In the genomic region with DNA sequence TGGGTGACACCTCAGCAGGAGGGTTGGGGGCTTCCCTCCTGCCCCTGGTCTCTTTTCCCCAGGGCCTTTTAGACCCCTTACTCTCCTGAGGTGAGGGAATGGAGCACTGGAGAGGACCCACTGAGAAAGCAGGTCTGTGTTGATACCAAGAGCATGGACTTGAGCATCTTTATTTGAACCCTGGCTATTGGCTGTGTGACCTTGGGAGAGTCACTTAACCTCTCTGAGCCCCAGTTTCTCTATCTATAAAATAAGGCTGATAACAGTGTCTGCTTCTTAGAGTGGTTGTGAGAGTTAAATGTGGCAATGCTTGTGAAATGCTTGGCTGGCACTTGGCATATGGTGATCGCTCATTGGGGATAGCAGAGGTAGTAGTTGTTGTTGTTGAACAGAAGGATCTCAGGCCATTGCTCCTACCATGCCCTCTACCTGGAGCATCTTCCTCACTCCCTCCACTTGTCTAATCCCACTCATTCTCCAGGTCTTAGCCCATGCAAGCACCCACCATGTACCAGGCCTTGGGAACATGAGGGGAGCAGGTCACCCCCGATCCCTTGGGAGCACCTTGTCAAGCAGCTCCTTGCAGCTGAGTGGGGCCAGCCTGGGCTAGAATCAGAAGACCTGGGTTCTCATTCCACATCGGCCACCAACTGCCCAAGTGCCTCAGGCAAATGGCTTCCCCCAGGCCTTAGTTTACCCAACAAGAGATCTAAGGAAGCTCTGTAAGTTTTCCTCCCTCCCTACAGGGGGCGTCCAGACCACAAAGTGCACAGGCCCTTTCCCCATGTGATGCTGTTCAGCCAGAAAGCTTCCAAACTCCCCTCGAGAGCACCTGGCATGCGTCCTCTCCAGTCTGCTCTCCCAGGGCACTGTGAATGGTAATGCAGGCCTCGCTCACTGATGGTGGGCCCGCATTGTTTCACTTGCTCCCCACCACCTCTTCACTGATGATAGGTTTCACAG, we compare ENCODE assay signal across 10 cellular contexts.
DNase-seq lines count a peak whose midpoint lies in the region; ATAC-seq and TF ChIP-seq lines count a peak whose summit lies in the region.
"Had no signal": no experiment of that assay in that cellular context is flagged by ENCODE, and none has a peak within 500 bp of the region (broad histone marks: within the 10 kb centered on the region; RNA-seq: fewer than 3 reads in every experiment).

No MANE protein-coding gene starts in this region.

- intact Hi-C loops in HCT116 (cut with micrococcal nuclease) = no loop called here

- no peak overlapping the region for H3K27ac Mint-ChIP-seq in immature natural killer cell
- H3K27ac Mint-ChIP-seq in activated naive CD4-positive, alpha-beta T cell treated with anti-CD3 and anti-CD28 coated beads, Interleukin-2, amount 50 U/mL, for 72 hours = no peak overlapping the region
- H3K27ac Mint-ChIP-seq: dendritic cell treated with granulocyte-macrophage colony-stimulating factor and Interleukin-4, amounts not matched to agents 40 ng/mL and 50 ng/mL, for 4 days had no signal

- DNase-seq in D341Med (ENCODE audit: low spot score) (peak; percentile 67), HCT116 (ENCODE audit: low read depth, low spot score) (peak; percentile 16), SW480 (ENCODE audit: low spot score) (peak; percentile 23), immature natural killer cell (peak in 2 of 3 donors; percentile 5 to 7), cerebellum (ENCODE audit: low spot score) (no peak), NCI-H1048 (lab: John Stamatoyannopoulos, UW) (no peak)
- DNase-seq in activated naive CD4-positive, alpha-beta T cell treated with anti-CD3 and anti-CD28 coated beads, Interleukin-2, amount 50 U/mL, for 72 hours (ENCODE audit: low spot score in 2 of 2) = no peak
- DNase-seq in activated CD4-positive, CD25-positive, alpha-beta regulatory T cell treated with anti-CD3 and anti-CD28 coated beads, Interleukin-2, amount 50 U/mL, for 72 hours = no peak

- no peak overlapping the region for H3K27ac ChIP-seq in HCT116 (ENCODE audit: low read depth, low read length)
- H3K27ac ChIP-seq: vagina had no signal

- H3K4me2 ChIP-seq in HCT116 (ENCODE audit: low read length) = no peak overlapping the region

- no peaks in the 10 kb centered on the region for H3K9me3 ChIP-seq in HCT116 (ENCODE audit: control insufficient read depth in 1 of 2, insufficient read depth in 1 of 2, low read depth in 1 of 2, low read length in 2 of 2)
- H3K9me3 ChIP-seq: vagina had no signal

- H3K36me3 ChIP-seq in HCT116 (ENCODE audit: control insufficient read depth in 1 of 2, insufficient read depth in 2 of 2, low read length in 2 of 2) = no peaks in the 10 kb centered on the region
- H3K36me3 ChIP-seq: vagina had no signal

- no peaks in the 10 kb centered on the region for H3K4me1 Mint-ChIP-seq in immature natural killer cell

- no peaks in the 10 kb centered on the region for H3K9me3 Mint-ChIP-seq in immature natural killer cell
- no peaks in the 10 kb centered on the region for H3K9me3 Mint-ChIP-seq in activated naive CD4-positive, alpha-beta T cell treated with anti-CD3 and anti-CD28 coated beads, Interleukin-2, amount 50 U/mL, for 72 hours
- H3K9me3 Mint-ChIP-seq: dendritic cell treated with granulocyte-macrophage colony-stimulating factor and Interleukin-4, amounts not matched to agents 40 ng/mL and 50 ng/mL, for 4 days had no signal

- POLR2A ChIA-PET in HCT116 (lab: Charles Lee) = no interaction called here

- RAD21 ChIA-PET in HCT116 (lab: Charles Lee; ENCODE audit: low non-redundant PET in 1 of 2, low total read pairs in 2 of 2, uncharacterized antibody in 2 of 2, unreplicated experiment in 2 of 2) = no interaction called here

- H4K20me1 ChIP-seq in HCT116 (ENCODE audit: insufficient read depth) = no peaks in the 10 kb centered on the region

- no peaks in the 10 kb centered on the region for H3K79me2 ChIP-seq in HCT116 (ENCODE audit: insufficient read depth, low read length)

- H3K9ac ChIP-seq in HCT116 (ENCODE audit: low read length) = no peak overlapping the region

- no peaks in the 10 kb centered on the region for H3K36me3 Mint-ChIP-seq in immature natural killer cell
- no peaks in the 10 kb centered on the region for H3K36me3 Mint-ChIP-seq in activated naive CD4-positive, alpha-beta T cell treated with anti-CD3 and anti-CD28 coated beads, Interleukin-2, amount 50 U/mL, for 72 hours

- H3K4me3 ChIP-seq in HCT116 (replicated peaks in 1 of 2; ENCODE audit: low read depth in 1 of 2, low read length in 2 of 2) = no peak overlapping the region
- H3K4me3 ChIP-seq: vagina had no signal

- no peak for TF ChIP-seq POLR2A in HCT116 (IDR thresholded peaks at IDR 0.05; ENCODE audit: borderline replicate concordance, extremely low read depth, insufficient read depth, insufficient read length)

- peak overlapping the region; percentile 32 for H2AFZ ChIP-seq in HCT116 (ENCODE audit: low read depth, low read length, poor library complexity, severe bottlenecking)

- peaks cover 0 to 6% (median 3%) of the 10 kb centered on the region in 3 donors for H3K27me3 Mint-ChIP-seq in immature natural killer cell (ENCODE audit: low read depth in 3 of 3)

- BruUV-seq in HCT116 (replicated peaks; lab: Mats Ljungman, UMichigan) = no TSS peak

- peak; percentile 65 for TF ChIP-seq RAD21 in HCT116 (IDR thresholded peaks at IDR 0.05; ENCODE audit: low read depth)

- H3K27me3 ChIP-seq in HCT116 (ENCODE audit: insufficient read depth, low read length) = no peaks in the 10 kb centered on the region
- H3K27me3 ChIP-seq: vagina had no signal

- CTCF ChIA-PET in HCT116 (lab: Charles Lee) = interaction anchor here (0.7 to 1.3 kb wide), 8 partner anchors 10 to 186 kb away, joined by 3 to 5 read pairs (median 3); no protein-coding TSS in a partner anchor

- H3K9me2 ChIP-seq in HCT116 (ENCODE audit: insufficient read depth) = no peaks in the 10 kb centered on the region

- peak; percentile 57 to 62 (median 58); a peak in 5 of 6 replicates for TF ChIP-seq CTCF in HCT116 (IDR thresholded peaks at IDR 0.05 in 2 of 3, conservative IDR thresholded peaks at IDR 0.05 in 1 of 3; ENCODE audit: borderline replicate concordance in 1 of 3, insufficient read depth in 1 of 3, low read depth in 2 of 3, low read length in 2 of 3)

- peak; percentile 76 for ATAC-seq in HCT116
- ATAC-seq in activated naive CD4-positive, alpha-beta T cell treated with anti-CD3 and anti-CD28 coated beads, Interleukin-2, amount 50 U/mL, for 72 hours = no peak

- H3K4me1 ChIP-seq in HCT116 (ENCODE audit: control insufficient read depth in 1 of 2, insufficient read depth in 2 of 2, low read length in 2 of 2) = peaks cover 0 to 6% of the 10 kb centered on the region in 2 experiments; a peak in 1 of 4 replicates
- H3K4me1 ChIP-seq: vagina had no signal

- H3K4me3 Mint-ChIP-seq in immature natural killer cell = no peak overlapping the region
- H3K4me3 Mint-ChIP-seq: dendritic cell treated with granulocyte-macrophage colony-stimulating factor and Interleukin-4, amounts not matched to agents 40 ng/mL and 50 ng/mL, for 4 days had no signal

TF ChIP-seq in HCT116, 20 proteins besides CTCF, POLR2A, EP300 and RAD21 (continues in another document):
- TF ChIP-seq EGR1 (IDR thresholded peaks at IDR 0.05; ENCODE audit: low read depth) (no peak), JUND (IDR thresholded peaks at IDR 0.05) (no peak), TCF7L2 (IDR thresholded peaks at IDR 0.05; ENCODE audit: borderline replicate concordance, extremely low read depth, insufficient read depth, insufficient read length) (no peak), ZNF274 (IDR thresholded peaks at IDR 0.05; ENCODE audit: low read depth, low read length) (no peak)
- TF ChIP-seq, protein P1, sequence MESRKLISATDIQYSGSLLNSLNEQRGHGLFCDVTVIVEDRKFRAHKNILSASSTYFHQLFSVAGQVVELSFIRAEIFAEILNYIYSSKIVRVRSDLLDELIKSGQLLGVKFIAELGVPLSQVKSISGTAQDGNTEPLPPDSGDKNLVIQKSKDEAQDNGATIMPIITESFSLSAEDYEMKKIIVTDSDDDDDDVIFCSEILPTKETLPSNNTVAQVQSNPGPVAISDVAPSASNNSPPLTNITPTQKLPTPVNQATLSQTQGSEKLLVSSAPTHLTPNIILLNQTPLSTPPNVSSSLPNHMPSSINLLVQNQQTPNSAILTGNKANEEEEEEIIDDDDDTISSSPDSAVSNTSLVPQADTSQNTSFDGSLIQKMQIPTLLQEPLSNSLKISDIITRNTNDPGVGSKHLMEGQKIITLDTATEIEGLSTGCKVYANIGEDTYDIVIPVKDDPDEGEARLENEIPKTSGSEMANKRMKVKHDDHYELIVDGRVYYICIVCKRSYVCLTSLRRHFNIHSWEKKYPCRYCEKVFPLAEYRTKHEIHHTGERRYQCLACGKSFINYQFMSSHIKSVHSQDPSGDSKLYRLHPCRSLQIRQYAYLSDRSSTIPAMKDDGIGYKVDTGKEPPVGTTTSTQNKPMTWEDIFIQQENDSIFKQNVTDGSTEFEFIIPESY (IDR thresholded peaks at IDR 0.05; ENCODE audit: extremely low read depth, insufficient replicate concordance, low read length) = no peak
- TF ChIP-seq, protein P2, sequence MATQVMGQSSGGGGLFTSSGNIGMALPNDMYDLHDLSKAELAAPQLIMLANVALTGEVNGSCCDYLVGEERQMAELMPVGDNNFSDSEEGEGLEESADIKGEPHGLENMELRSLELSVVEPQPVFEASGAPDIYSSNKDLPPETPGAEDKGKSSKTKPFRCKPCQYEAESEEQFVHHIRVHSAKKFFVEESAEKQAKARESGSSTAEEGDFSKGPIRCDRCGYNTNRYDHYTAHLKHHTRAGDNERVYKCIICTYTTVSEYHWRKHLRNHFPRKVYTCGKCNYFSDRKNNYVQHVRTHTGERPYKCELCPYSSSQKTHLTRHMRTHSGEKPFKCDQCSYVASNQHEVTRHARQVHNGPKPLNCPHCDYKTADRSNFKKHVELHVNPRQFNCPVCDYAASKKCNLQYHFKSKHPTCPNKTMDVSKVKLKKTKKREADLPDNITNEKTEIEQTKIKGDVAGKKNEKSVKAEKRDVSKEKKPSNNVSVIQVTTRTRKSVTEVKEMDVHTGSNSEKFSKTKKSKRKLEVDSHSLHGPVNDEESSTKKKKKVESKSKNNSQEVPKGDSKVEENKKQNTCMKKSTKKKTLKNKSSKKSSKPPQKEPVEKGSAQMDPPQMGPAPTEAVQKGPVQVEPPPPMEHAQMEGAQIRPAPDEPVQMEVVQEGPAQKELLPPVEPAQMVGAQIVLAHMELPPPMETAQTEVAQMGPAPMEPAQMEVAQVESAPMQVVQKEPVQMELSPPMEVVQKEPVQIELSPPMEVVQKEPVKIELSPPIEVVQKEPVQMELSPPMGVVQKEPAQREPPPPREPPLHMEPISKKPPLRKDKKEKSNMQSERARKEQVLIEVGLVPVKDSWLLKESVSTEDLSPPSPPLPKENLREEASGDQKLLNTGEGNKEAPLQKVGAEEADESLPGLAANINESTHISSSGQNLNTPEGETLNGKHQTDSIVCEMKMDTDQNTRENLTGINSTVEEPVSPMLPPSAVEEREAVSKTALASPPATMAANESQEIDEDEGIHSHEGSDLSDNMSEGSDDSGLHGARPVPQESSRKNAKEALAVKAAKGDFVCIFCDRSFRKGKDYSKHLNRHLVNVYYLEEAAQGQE (IDR thresholded peaks at IDR 0.05; ENCODE audit: low read depth) = no peak
- TF ChIP-seq, protein P3, sequence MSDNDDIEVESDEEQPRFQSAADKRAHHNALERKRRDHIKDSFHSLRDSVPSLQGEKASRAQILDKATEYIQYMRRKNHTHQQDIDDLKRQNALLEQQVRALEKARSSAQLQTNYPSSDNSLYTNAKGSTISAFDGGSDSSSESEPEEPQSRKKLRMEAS (IDR thresholded peaks at IDR 0.05) = no peak

Comparison
In these comparisons a context has a peak if more than half of its experiments do, and no peak if none do; other contexts are left out.
1. DNase-seq: peak in D341Med (single experiment), HCT116 (single experiment), SW480 (single experiment) and immature natural killer cell (2 of 3); none in cerebellum (single experiment), NCI-H1048 (single experiment), activated naive CD4-positive, alpha-beta T cell treated with anti-CD3 and anti-CD28 coated beads, Interleukin-2, amount 50 U/mL, for 72 hours (0 of 2) and activated CD4-positive, CD25-positive, alpha-beta regulatory T cell treated with anti-CD3 and anti-CD28 coated beads, Interleukin-2, amount 50 U/mL, for 72 hours (single experiment).